Comparison of ENCODE assay signal across 27 cellular contexts in the genomic region with DNA sequence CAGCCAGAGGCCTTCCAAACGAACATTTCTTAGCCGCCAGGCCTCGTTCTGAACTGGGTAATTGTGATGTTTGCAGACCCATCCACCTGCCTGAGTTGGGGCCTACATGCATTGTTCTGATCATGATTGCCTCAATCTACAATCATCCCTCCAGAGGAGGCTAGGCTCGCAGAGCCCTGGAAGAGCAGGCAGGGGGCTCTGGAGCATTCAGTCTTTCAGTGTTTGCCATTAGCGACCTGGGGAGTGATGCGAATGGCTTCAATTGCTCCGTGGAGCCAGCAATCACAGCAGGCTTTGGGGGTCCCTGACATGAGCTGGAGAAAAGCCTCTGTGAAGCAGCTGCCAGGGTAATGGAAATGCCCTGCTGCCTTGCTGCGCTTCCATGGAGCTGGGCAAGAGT. TPM values are rescaled to one million over a fixed set of nuclear protein-coding genes. Genes with fewer than 3 reads are reported as not detected.
"Had no signal": no experiment of that assay in that cellular context is flagged by ENCODE, and none has a peak within 500 bp of the region (broad histone marks: within the 10 kb centered on the region; RNA-seq: fewer than 3 reads in every experiment).

No MANE protein-coding gene starts in this region.

- DNase-seq: activated CD4-positive, alpha-beta T cell treated with anti-CD3 and anti-CD28 coated beads for 36 hours; activated CD4-positive, alpha-beta T cell treated with anti-CD3 and anti-CD28 coated beads, Interleukin-2, amount 50 U/mL, for 4 hours; activated CD4-positive, CD25-positive, alpha-beta regulatory T cell; activated naive CD4-positive, alpha-beta T cell; activated T-cell treated with anti-CD3 and anti-CD28 coated beads for 4 hours; activated T-cell treated with anti-CD3 and anti-CD28 coated beads, Interleukin-2, amount 50 U/mL, for 72 hours; aorta; effector CD4-positive, alpha-beta T cell; esophagus squamous epithelium; heart right ventricle; left cardiac atrium; left ventricle myocardium superior; naive B cell; nephron progenitor cell; occipital lobe; spleen; stimulated activated naive CD4-positive, alpha-beta T cell treated with Interleukin-2 at 50 U/mL for 16 hours had no signal

- ATAC-seq: activated CD4-positive, alpha-beta T cell treated with anti-CD3 and anti-CD28 coated beads for 36 hours; activated T-cell treated with anti-CD3 and anti-CD28 coated beads, Interleukin-2, amount 50 U/mL, for 72 hours; body of pancreas; heart right ventricle; left ventricle myocardium superior had no signal

- H3K9me3 ChIP-seq: body of pancreas, esophagus squamous epithelium, heart right ventricle, right atrium auricular region, spleen, transverse colon had no signal

- H3K4me1 ChIP-seq: esophagus squamous epithelium, heart right ventricle, right atrium auricular region, spleen, transverse colon had no signal

- H3K36me3 ChIP-seq: esophagus squamous epithelium, heart right ventricle, right atrium auricular region, spleen, transverse colon had no signal

- H3K4me3 ChIP-seq: body of pancreas, esophagus squamous epithelium, heart right ventricle, right atrium auricular region, spleen, transverse colon had no signal

- FAIRE-seq: colon, endometrium, keratinocyte had no signal

- H3K27me3 ChIP-seq: body of pancreas, right atrium auricular region, spleen, transverse colon had no signal

- H3K27ac ChIP-seq: body of pancreas, epithelial cell of prostate, esophagus squamous epithelium, heart right ventricle, right atrium auricular region, spleen, transverse colon had no signal

RNA-seq across cellular contexts. Expression of gene SNAP25, which starts 22.0 kb away (rescaled TPM):
- total RNA-seq: dermis blood vessel endothelial cell, mammary epithelial cell, pulmonary artery endothelial cell had no signal
- polyA plus RNA-seq: keratinocyte, mammary epithelial cell had no signal
